ENCODE assay signal across 11 cellular contexts in genomic region chr4:21949073-21949457, GRCh38. TPM values are rescaled to one million over a fixed set of nuclear protein-coding genes. Genes with fewer than 3 reads are reported as not detected.
DNase-seq lines count a peak whose midpoint lies in the region; ATAC-seq and TF ChIP-seq lines count a peak whose summit lies in the region.
"Had no signal": no experiment of that assay in that cellular context is flagged by ENCODE, and none has a peak within 500 bp of the region (broad histone marks: within the 10 kb centered on the region; RNA-seq: fewer than 3 reads in every experiment).

No MANE protein-coding gene starts in this region.

- H3K4me1 ChIP-seq in ES-I3 (ENCODE audit: insufficient read depth, low read length) (no peaks in the 10 kb centered on the region), RWPE2 (ENCODE audit: insufficient read depth, poor library complexity, severe bottlenecking) (no peaks in the 10 kb centered on the region), heart right ventricle (no peaks in the 10 kb centered on the region)
- H3K4me1 ChIP-seq: gastrocnemius medialis had no signal

- 2 to 3% methylated on average over 26 of the region's 26 CpGs for WGBS in heart right ventricle, 2 donors

- H3K4me3 ChIP-seq in RWPE2 (ENCODE audit: severe bottlenecking), result peak overlapping the region; percentile 4
- peak overlapping the region in 6 of 10 donors; percentile 13 to 49 (median 38) for H3K4me3 ChIP-seq in heart right ventricle

- H3K9me3 ChIP-seq in ES-I3 (ENCODE audit: control insufficient read depth, insufficient read depth, low read length), result no peaks in the 10 kb centered on the region
- no peaks in the 10 kb centered on the region for H3K9me3 ChIP-seq in RWPE2 (ENCODE audit: severe bottlenecking)
- H3K9me3 ChIP-seq in heart right ventricle, result no peaks in the 10 kb centered on the region
- H3K9me3 ChIP-seq: gastrocnemius medialis had no signal

- ATAC-seq in RWPE2 (ENCODE audit: low read depth) (peak; percentile 53; the same call in 1 of the 3 replicates), heart right ventricle (no peak), HG03457 (IDR thresholded peaks at IDR 0.05; ENCODE audit: unreplicated experiment) (no peak)
- ATAC-seq: gastrocnemius medialis had no signal

- peaks cover 52% of the 10 kb centered on the region for H3K27me3 ChIP-seq in RWPE2 (ENCODE audit: insufficient read depth, poor library complexity, severe bottlenecking)
- peaks cover 0 to 43% (median 31%) of the 10 kb centered on the region in 7 donors for H3K27me3 ChIP-seq in heart right ventricle

- no peak for TF ChIP-seq CTCF in RWPE2 (IDR thresholded peaks at IDR 0.05; ENCODE audit: poor library complexity, severe bottlenecking)
- TF ChIP-seq CTCF in heart right ventricle (IDR thresholded peaks at IDR 0.05), result no peak

- no peak overlapping the region for H3K27ac ChIP-seq in RWPE2 (ENCODE audit: poor library complexity, severe bottlenecking)
- no peak overlapping the region for H3K27ac ChIP-seq in heart right ventricle
- H3K27ac ChIP-seq: gastrocnemius medialis had no signal

- DNase-seq in RWPE2 (ENCODE audit: low spot score) (peak; percentile 47), heart right ventricle (peak in 1 of 2 donors; percentile 7), posterior cingulate gyrus (peak in 8 of 10 donors; percentile 7 to 87 (median 21)), NCI-H524 treated with DMSO at 0.1 percent for 48 hours (lab: John Stamatoyannopoulos, UW) (no peak), KG1 (lab: John Stamatoyannopoulos, UW) (no peak), occipital lobe (lab: John Stamatoyannopoulos, UW) (no peak)
- DNase-seq: gastrocnemius medialis, IMR-90, RPMI8226 had no signal

- H3K9ac ChIP-seq in ES-I3 (ENCODE audit: low read depth, low read length), result peak overlapping the region; percentile 65

- intact Hi-C loops in heart right ventricle (cut with DNase I) (no loop called here), posterior cingulate gyrus (cut with DNase I) (loop anchor here (5.0 kb wide), 1 partner anchor 157 kb away; no protein-coding TSS in a partner anchor)

- H3K36me3 ChIP-seq in ES-I3 (ENCODE audit: insufficient read depth, low read length) (no peaks in the 10 kb centered on the region), RWPE2 (ENCODE audit: low read depth) (no peaks in the 10 kb centered on the region), heart right ventricle (no peaks in the 10 kb centered on the region)
- H3K36me3 ChIP-seq: gastrocnemius medialis had no signal

RNA-seq across cellular contexts. Expression of gene KCNIP4, which starts 0.5 kb away (rescaled TPM):
- total RNA-seq in heart right ventricle, result under 1 TPM in 1 of 10 donors, not detected in 9; 0.15 TPM
- polyA plus RNA-seq in heart right ventricle, result not detected
- 19.8 TPM for total RNA-seq in occipital lobe
- total RNA-seq: gastrocnemius medialis, IMR-90 had no signal
- polyA plus RNA-seq: IMR-90 had no signal

Comparison
In these comparisons a context has a peak if more than half of its experiments do, and no peak if none do; other contexts are left out.
1. DNase-seq: peak in RWPE2 (single experiment) and posterior cingulate gyrus (8 of 10); none in NCI-H524 treated with DMSO at 0.1 percent for 48 hours (single experiment), KG1 (single experiment) and occipital lobe (single experiment).
2. RNA of gene KCNIP4, which starts 0.5 kb away (total RNA-seq): 19.8 TPM in occipital lobe (single experiment); 0.15 TPM in heart right ventricle; every median in the first group is over 10 times any median in the second.